8 cellular contexts compared by ENCODE assay signal in the genomic region with DNA sequence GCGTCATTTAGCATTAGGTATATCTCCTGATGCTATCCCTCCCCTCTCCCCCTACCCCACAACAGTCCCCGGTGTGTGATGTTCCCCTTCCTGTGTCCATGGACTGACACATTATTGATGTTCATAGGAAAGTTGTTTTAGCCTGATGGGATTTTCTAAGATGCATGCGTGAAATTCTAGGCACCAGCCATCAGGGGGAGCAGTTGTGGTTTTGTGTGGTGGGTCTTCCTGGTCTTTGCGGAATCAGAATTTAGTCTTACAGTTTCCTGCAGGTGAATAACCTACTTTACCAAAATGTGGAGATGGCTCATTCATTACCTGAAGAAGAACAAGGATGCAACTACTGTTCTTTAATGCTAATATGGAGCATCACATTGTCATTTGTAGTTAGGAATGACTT.
DNase-seq lines count a peak whose midpoint lies in the region; ATAC-seq and TF ChIP-seq lines count a peak whose summit lies in the region.

No MANE protein-coding gene starts in this region.

- no peak overlapping the region for H3K9ac ChIP-seq in DND-41 (ENCODE audit: low read depth, low read length)

- TF ChIP-seq CTCF in DND-41 (IDR thresholded peaks at IDR 0.05; ENCODE audit: borderline replicate concordance, extremely low read depth, low read length, poor library complexity, severe bottlenecking) (peak; percentile 74), type B pancreatic cell (conservative IDR thresholded peaks at IDR 0.05) (peak; percentile 81)

- no peaks in the 10 kb centered on the region for H3K4me1 Mint-ChIP-seq in immature natural killer cell
- H3K4me1 Mint-ChIP-seq in type B pancreatic cell (ENCODE audit: unreplicated experiment), result peaks cover 21% of the 10 kb centered on the region

- H3K4me1 ChIP-seq in ACC112 (ENCODE audit: control insufficient read depth, insufficient read depth, low read length, unreplicated experiment) (peaks cover 68% of the 10 kb centered on the region), DND-41 (ENCODE audit: insufficient read depth, low read length) (no peaks in the 10 kb centered on the region)

- peak; percentile 45; the same call in 2 of the 3 replicates for ATAC-seq in DND-41 (ENCODE audit: insufficient read depth, low read depth)
- ATAC-seq in HG03135 (IDR thresholded peaks at IDR 0.05; ENCODE audit: unreplicated experiment), result no peak

- H3K27me3 ChIP-seq in ACC112 (ENCODE audit: insufficient read depth, low read length) (no peaks in the 10 kb centered on the region), DND-41 (ENCODE audit: insufficient read depth, low read length, poor library complexity) (peaks cover 15% of the 10 kb centered on the region)

- H3K27ac Mint-ChIP-seq in immature natural killer cell (no peak overlapping the region), type B pancreatic cell (no peak overlapping the region)

- H3K4me3 ChIP-seq in ACC112 (ENCODE audit: low read depth, low read length) (no peak overlapping the region), DND-41 (ENCODE audit: low read depth in 1 of 2, low read length in 2 of 2) (no peak overlapping the region)

- H3K36me3 Mint-ChIP-seq in immature natural killer cell, result no peaks in the 10 kb centered on the region
- H3K36me3 Mint-ChIP-seq in type B pancreatic cell, result no peaks in the 10 kb centered on the region

- no peaks in the 10 kb centered on the region for H4K20me1 ChIP-seq in DND-41 (ENCODE audit: insufficient read depth, low read length)

- H3K36me3 ChIP-seq in ACC112 (ENCODE audit: insufficient read depth, low read length) (no peaks in the 10 kb centered on the region), DND-41 (ENCODE audit: insufficient read depth, low read length) (no peaks in the 10 kb centered on the region)

- peaks cover 3 to 9% (median 4%) of the 10 kb centered on the region in 3 donors for H3K27me3 Mint-ChIP-seq in immature natural killer cell (ENCODE audit: low read depth in 3 of 3)
- peaks cover 2% of the 10 kb centered on the region for H3K27me3 Mint-ChIP-seq in type B pancreatic cell

- H2AFZ ChIP-seq in ACC112 (ENCODE audit: low read length, unreplicated experiment) (no peak overlapping the region), DND-41 (ENCODE audit: low read depth, low read length) (no peak overlapping the region)

- peak; percentile 34 for DNase-seq in DND-41
- peak; percentile 70 for DNase-seq in NAMALWA (ENCODE audit: low spot score)
- DNase-seq in activated CD8-positive, alpha-beta memory T cell treated with anti-CD3 and anti-CD28 coated beads, Interleukin-2, amount 50 U/mL, for 48 hours, result peak; percentile 54
- peak; percentile 19 to 28 (median 27) for DNase-seq in immature natural killer cell
- DNase-seq in type B pancreatic cell (ENCODE audit: extremely low spot score, unreplicated experiment), result no peak
- no peak for DNase-seq in HPDE6-E6E7 (ENCODE audit: extremely low spot score)

- H3K4me2 ChIP-seq in DND-41 (ENCODE audit: insufficient read depth, low read length), result no peak overlapping the region

- no peaks in the 10 kb centered on the region for H3K9me3 Mint-ChIP-seq in immature natural killer cell
- no peaks in the 10 kb centered on the region for H3K9me3 Mint-ChIP-seq in type B pancreatic cell

- H3K27ac ChIP-seq in ACC112 (ENCODE audit: low read depth, low read length) (peak overlapping the region; percentile 92), DND-41 (ENCODE audit: low read length) (no peak overlapping the region)

- no peak overlapping the region for H3K4me3 Mint-ChIP-seq in immature natural killer cell
- H3K4me3 Mint-ChIP-seq in type B pancreatic cell, result no peak overlapping the region

- H3K9me3 ChIP-seq in DND-41 (ENCODE audit: insufficient read depth, low read length, severe bottlenecking), result no peaks in the 10 kb centered on the region

- H3K79me2 ChIP-seq in ACC112 (ENCODE audit: control insufficient read depth, insufficient read depth, low read length, unreplicated experiment) (no peaks in the 10 kb centered on the region), DND-41 (ENCODE audit: insufficient read depth, low read length) (no peaks in the 10 kb centered on the region)

Comparison
In these comparisons a context has a peak if more than half of its experiments do, and no peak if none do; other contexts are left out.
1. DNase-seq: peak in DND-41 (single experiment), NAMALWA (single experiment), activated CD8-positive, alpha-beta memory T cell treated with anti-CD3 and anti-CD28 coated beads, Interleukin-2, amount 50 U/mL, for 48 hours (single experiment) and immature natural killer cell (3 of 3); none in type B pancreatic cell (single experiment) and HPDE6-E6E7 (single experiment).